Comparison of ENCODE assay signal across 12 cellular contexts in the genomic region with DNA sequence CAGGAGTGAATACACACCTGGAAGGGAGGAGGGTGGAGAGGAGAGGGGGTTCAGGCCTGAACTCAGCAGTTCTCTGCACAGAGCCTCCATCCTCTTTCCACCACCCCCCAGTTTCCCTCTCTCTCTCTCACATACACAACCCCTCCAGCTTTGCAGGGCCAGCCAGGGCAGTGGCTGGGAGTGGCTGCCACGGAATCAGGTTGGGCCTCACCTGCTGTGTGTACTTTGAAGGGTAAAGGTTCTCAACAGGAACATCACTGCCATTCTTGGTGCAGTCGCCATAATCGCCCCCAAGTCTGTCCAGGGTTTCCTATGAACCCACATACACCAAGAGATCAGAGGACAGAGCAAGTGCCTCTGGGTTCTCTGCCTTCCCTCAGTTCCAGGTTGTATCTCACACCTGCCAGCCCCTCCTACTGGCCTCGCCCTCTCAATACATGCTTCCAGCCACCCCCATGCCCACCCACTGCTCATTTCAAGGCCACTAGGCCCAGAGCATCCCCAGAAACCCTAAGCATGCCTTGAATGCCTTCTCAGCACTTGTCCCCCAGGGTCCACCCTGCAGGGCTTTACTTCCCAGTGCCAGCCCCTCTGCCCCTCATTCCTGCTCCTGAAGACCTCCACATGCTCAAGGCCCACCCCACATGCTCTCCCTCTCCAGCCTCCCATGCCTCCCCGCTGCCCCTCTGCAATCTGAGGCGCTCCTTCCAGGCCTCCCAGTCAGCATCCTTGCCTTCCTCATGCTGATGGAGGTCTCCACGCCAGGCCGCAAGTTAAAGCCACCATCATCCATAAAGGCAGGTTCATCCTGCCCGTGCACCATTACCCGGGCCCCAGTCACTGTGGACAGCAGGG. TPM values are rescaled to one million over a fixed set of nuclear protein-coding genes. Genes with fewer than 3 reads are reported as not detected.
"Had no signal": no experiment of that assay in that cellular context is flagged by ENCODE, and none has a peak within 500 bp of the region (broad histone marks: within the 10 kb centered on the region; RNA-seq: fewer than 3 reads in every experiment).

No MANE protein-coding gene starts in this region.

- H3K27ac Mint-ChIP-seq: activated B cell treated with CpG ODN at 0.5 μM for 24 hours; activated naive CD4-positive, alpha-beta T cell treated with anti-CD3 and anti-CD28 coated beads for 36 hours; activated T-helper 17 cell treated with anti-CD3 and anti-CD28 coated beads, Interleukin-2, amount 50 U/mL, for 72 hours; nephron progenitor cell had no signal

- H3K4me3 Mint-ChIP-seq: activated B cell treated with CpG ODN at 0.5 μM for 24 hours; activated naive CD4-positive, alpha-beta T cell treated with anti-CD3 and anti-CD28 coated beads for 36 hours; activated T-helper 17 cell treated with anti-CD3 and anti-CD28 coated beads, Interleukin-2, amount 50 U/mL, for 72 hours; nephron progenitor cell had no signal

- DNase-seq: activated B cell treated with CpG ODN at 0.5 μM for 24 hours; activated CD4-positive, alpha-beta T cell treated with anti-CD3 and anti-CD28 coated beads, Interleukin-2, amount 50 U/mL, for 1 hour; activated naive CD4-positive, alpha-beta T cell treated with anti-CD3 and anti-CD28 coated beads for 36 hours; islet precursor cell; left ventricle myocardium superior; nephron progenitor cell; pancreas; sigmoid colon; stimulated activated CD4-positive, alpha-beta T cell treated with anti-CD3 and anti-CD28 coated beads, Interleukin-1b, Interleukin-23, amount 100 ng/mL, for 48 hours; T-helper 2 cell had no signal

- ATAC-seq: activated T-helper 17 cell treated with anti-CD3 and anti-CD28 coated beads, Interleukin-2, amount 50 U/mL, for 72 hours; left ventricle myocardium superior had no signal

- H3K27me3 Mint-ChIP-seq: activated T-helper 17 cell treated with anti-CD3 and anti-CD28 coated beads, Interleukin-2, amount 50 U/mL, for 72 hours had no signal

- H3K9me3 Mint-ChIP-seq: activated B cell treated with CpG ODN at 0.5 μM for 24 hours; activated naive CD4-positive, alpha-beta T cell treated with anti-CD3 and anti-CD28 coated beads for 36 hours; activated T-helper 17 cell treated with anti-CD3 and anti-CD28 coated beads, Interleukin-2, amount 50 U/mL, for 72 hours; nephron progenitor cell had no signal

RNA-seq across cellular contexts. Expression of a gene that starts 12.9 kb away (rescaled TPM):
- total RNA-seq: activated B cell treated with CpG ODN at 0.5 μM for 24 hours had no signal

RNA-seq across cellular contexts. Expression of a gene that starts 20.6 kb away (rescaled TPM):
- total RNA-seq: activated B cell treated with CpG ODN at 0.5 μM for 24 hours had no signal

RNA-seq across cellular contexts. Expression of a gene that starts 44.3 kb away (rescaled TPM):
- total RNA-seq: activated B cell treated with CpG ODN at 0.5 μM for 24 hours; activated naive CD4-positive, alpha-beta T cell treated with anti-CD3 and anti-CD28 coated beads for 36 hours; activated T-helper 17 cell treated with anti-CD3 and anti-CD28 coated beads, Interleukin-2, amount 50 U/mL, for 72 hours; ascending aorta had no signal
